ENCODE assay signal across 8 cellular contexts in genomic region chr15:84598993-84599392, GRCh38. TPM values are rescaled to one million over a fixed set of nuclear protein-coding genes. Genes with fewer than 3 reads are reported as not detected.
DNase-seq lines count a peak whose midpoint lies in the region; ATAC-seq and TF ChIP-seq lines count a peak whose summit lies in the region.

No MANE protein-coding gene starts in this region.

- peak overlapping the region; percentile 88 for H3K27ac Mint-ChIP-seq in activated naive CD4-positive, alpha-beta T cell treated with anti-CD3 and anti-CD28 coated beads, Interleukin-2, amount 10 ng/mL, durations not matched to agents 7 days and 5 days
- H3K27ac Mint-ChIP-seq in immature natural killer cell = peak overlapping the region in 5 of 6 donors; percentile 12 to 86 (median 85)
- no peak overlapping the region for H3K27ac Mint-ChIP-seq in stimulated activated effector memory CD8-positive, alpha-beta T cell treated with anti-CD3 and anti-CD28 coated beads, Interleukin-12 subunit alpha, Interleukin-12 subunit beta, amount 100 ng/mL, for 72 hours

- no peaks in the 10 kb centered on the region for H3K36me3 Mint-ChIP-seq in activated naive CD4-positive, alpha-beta T cell treated with anti-CD3 and anti-CD28 coated beads, Interleukin-2, amount 10 ng/mL, durations not matched to agents 7 days and 5 days
- H3K36me3 Mint-ChIP-seq in immature natural killer cell = peaks cover 0 to 3% (median 0%) of the 10 kb centered on the region in 3 donors
- H3K36me3 Mint-ChIP-seq in stimulated activated effector memory CD8-positive, alpha-beta T cell treated with anti-CD3 and anti-CD28 coated beads, Interleukin-12 subunit alpha, Interleukin-12 subunit beta, amount 100 ng/mL, for 72 hours = peaks cover 8% of the 10 kb centered on the region

- H3K4me3 ChIP-seq in AG09309 (ENCODE audit: control insufficient read depth, low read depth, low read length) = no peak overlapping the region

- DNase-seq in AG09309 (ENCODE audit: low read depth) (no peak), GM04504 (ENCODE audit: low read depth) (peak; percentile 24), NCI-H524 (lab: John Stamatoyannopoulos, UW) (peak; percentile 29 to 66), immature natural killer cell (peak; percentile 18 to 30 (median 27)), foreskin melanocyte (no peak)
- peak; percentile 48 for DNase-seq in activated naive CD4-positive, alpha-beta T cell treated with anti-CD3 and anti-CD28 coated beads, Interleukin-2, amount 10 ng/mL, durations not matched to agents 7 days and 5 days
- DNase-seq in stimulated activated effector memory CD8-positive, alpha-beta T cell treated with anti-CD3 and anti-CD28 coated beads, Interleukin-12 subunit alpha, Interleukin-12 subunit beta, amount 100 ng/mL, for 72 hours (ENCODE audit: low spot score in 2 of 2) = no peak
- no peak for DNase-seq in activated CD4-positive, CD25-positive, alpha-beta regulatory T cell (lab: John Stamatoyannopoulos, UW)

- peak; percentile 70 for TF ChIP-seq CTCF in AG09309 (IDR thresholded peaks at IDR 0.05; ENCODE audit: control insufficient read depth, insufficient read depth, low read depth, low read length, missing control alignments)

- H3K4me3 Mint-ChIP-seq in activated naive CD4-positive, alpha-beta T cell treated with anti-CD3 and anti-CD28 coated beads, Interleukin-2, amount 10 ng/mL, durations not matched to agents 7 days and 5 days = peak overlapping the region; percentile 31
- peak overlapping the region; percentile 34 to 96 (median 63) for H3K4me3 Mint-ChIP-seq in immature natural killer cell
- peak overlapping the region; percentile 78 for H3K4me3 Mint-ChIP-seq in stimulated activated effector memory CD8-positive, alpha-beta T cell treated with anti-CD3 and anti-CD28 coated beads, Interleukin-12 subunit alpha, Interleukin-12 subunit beta, amount 100 ng/mL, for 72 hours

- peaks cover 5% of the 10 kb centered on the region for H3K27me3 Mint-ChIP-seq in activated naive CD4-positive, alpha-beta T cell treated with anti-CD3 and anti-CD28 coated beads, Interleukin-2, amount 10 ng/mL, durations not matched to agents 7 days and 5 days
- peaks cover 0 to 10% (median 10%) of the 10 kb centered on the region in 3 donors for H3K27me3 Mint-ChIP-seq in immature natural killer cell (ENCODE audit: low read depth in 3 of 3)

- no peak for ATAC-seq in stimulated activated effector memory CD8-positive, alpha-beta T cell treated with anti-CD3 and anti-CD28 coated beads, Interleukin-12 subunit alpha, Interleukin-12 subunit beta, amount 100 ng/mL, for 72 hours

- H3K9me3 Mint-ChIP-seq in activated naive CD4-positive, alpha-beta T cell treated with anti-CD3 and anti-CD28 coated beads, Interleukin-2, amount 10 ng/mL, durations not matched to agents 7 days and 5 days = no peaks in the 10 kb centered on the region
- H3K9me3 Mint-ChIP-seq in immature natural killer cell = no peaks in the 10 kb centered on the region
- no peaks in the 10 kb centered on the region for H3K9me3 Mint-ChIP-seq in stimulated activated effector memory CD8-positive, alpha-beta T cell treated with anti-CD3 and anti-CD28 coated beads, Interleukin-12 subunit alpha, Interleukin-12 subunit beta, amount 100 ng/mL, for 72 hours

- peaks cover 52% of the 10 kb centered on the region for H3K4me1 Mint-ChIP-seq in activated naive CD4-positive, alpha-beta T cell treated with anti-CD3 and anti-CD28 coated beads, Interleukin-2, amount 10 ng/mL, durations not matched to agents 7 days and 5 days
- peaks cover 36 to 37% of the 10 kb centered on the region in 2 donors for H3K4me1 Mint-ChIP-seq in immature natural killer cell
- H3K4me1 Mint-ChIP-seq in stimulated activated effector memory CD8-positive, alpha-beta T cell treated with anti-CD3 and anti-CD28 coated beads, Interleukin-12 subunit alpha, Interleukin-12 subunit beta, amount 100 ng/mL, for 72 hours = peaks cover 49% of the 10 kb centered on the region

- CTCF ChIA-PET in activated naive CD4-positive, alpha-beta T cell treated with anti-CD3 and anti-CD28 coated beads, Interleukin-2, amount 10 ng/mL, durations not matched to agents 7 days and 5 days (lab: Charles Lee) = interaction anchor here (0.6 to 4.4 kb wide), 31 partner anchors 12 to 445 kb away, joined by 3 to 54 read pairs (median 4); partner anchors contain the start of genes ALPK3, SEC11A and WDR73

RNA-seq across cellular contexts. Expression of gene ZSCAN2, which starts 1.8 kb away (rescaled TPM):
- 10 to 100 TPM in 1 of 3 donors, 1 to 10 TPM in 2; 5.8 to 14.7 (median 6.8) TPM for polyA plus RNA-seq in immature natural killer cell

RNA-seq across cellular contexts. Expression of gene WDR73, which starts 55.1 kb away (rescaled TPM):
- polyA plus RNA-seq in immature natural killer cell = 10 to 100 TPM; 11.4 to 22.5 (median 17.0) TPM

RNA-seq across cellular contexts. Expression of gene NMB, which starts 59.0 kb away (rescaled TPM):
- 10 to 100 TPM in 1 of 3 donors, 1 to 10 TPM in 2; 3.2 to 10.8 (median 10.0) TPM for polyA plus RNA-seq in immature natural killer cell

Comparison
In these comparisons a context has a peak if more than half of its experiments do, and no peak if none do; other contexts are left out.
1. DNase-seq: peak in GM04504 (single experiment), NCI-H524 (2 of 2), activated naive CD4-positive, alpha-beta T cell treated with anti-CD3 and anti-CD28 coated beads, Interleukin-2, amount 10 ng/mL, durations not matched to agents 7 days and 5 days (single experiment) and immature natural killer cell (3 of 3); none in AG09309 (single experiment), stimulated activated effector memory CD8-positive, alpha-beta T cell treated with anti-CD3 and anti-CD28 coated beads, Interleukin-12 subunit alpha, Interleukin-12 subunit beta, amount 100 ng/mL, for 72 hours (0 of 2), foreskin melanocyte (single experiment) and activated CD4-positive, CD25-positive, alpha-beta regulatory T cell (0 of 4).
2. Peak in every context shown above with its lines, with median percentiles within 50 percentile points of each other: H3K4me3 Mint-ChIP-seq.